30 cellular contexts compared by ENCODE assay signal in genomic region chr20:63451821-63452220, GRCh38. TPM values are rescaled to one million over a fixed set of nuclear protein-coding genes. Genes with fewer than 3 reads are reported as not detected.
"Had no signal": no experiment of that assay in that cellular context is flagged by ENCODE, and none has a peak within 500 bp of the region (broad histone marks: within the 10 kb centered on the region; RNA-seq: fewer than 3 reads in every experiment).

No MANE protein-coding gene starts in this region.

- H3K27me3 ChIP-seq: ovary had no signal

- H3K27ac ChIP-seq: esophagus muscularis mucosa, left lung, ovary, psoas muscle, skin epidermis, spleen, thoracic aorta, tibial nerve, upper lobe of left lung had no signal

- FAIRE-seq: endothelial cell of umbilical vein, frontal cortex, islet of Langerhans, urothelium cell line had no signal

- DNase-seq: effector memory CD4-positive, alpha-beta T cell; head of caudate nucleus; left cardiac atrium; left lung; mesenchymal stem cell; naive thymus-derived CD4-positive, alpha-beta T cell; occipital lobe; ovary; posterior cingulate gyrus; psoas muscle; right cardiac atrium; spleen; stimulated activated CD4-positive, alpha-beta T cell treated with anti-CD3 and anti-CD28 coated beads, Interleukin-4, amount 100 ng/mL, for 4 hours; stimulated activated naive CD8-positive, alpha-beta T cell treated with anti-CD3 and anti-CD28 coated beads, Interleukin-15, Interleukin-2, amounts not matched to agents 100 U/mL and 50 U/mL, for 24 hours had no signal

- H3K27ac Mint-ChIP-seq: mesothelial cell of epicardium; naive thymus-derived CD4-positive, alpha-beta T cell; stimulated activated memory B cell treated with anti-CD40 and anti-IgM and Interleukin-4, amounts not matched to agents 10 μg/mL and 1 μg/mL and 100 μg/mL, for 72 hours had no signal

- H3K36me3 Mint-ChIP-seq: mesothelial cell of epicardium; naive thymus-derived CD4-positive, alpha-beta T cell; stimulated activated memory B cell treated with anti-CD40 and anti-IgM and Interleukin-4, amounts not matched to agents 10 μg/mL and 1 μg/mL and 100 μg/mL, for 72 hours had no signal

- ATAC-seq: left cardiac atrium; left lung; naive thymus-derived CD4-positive, alpha-beta T cell; right cardiac atrium; stimulated activated memory B cell treated with anti-CD40 and anti-IgM and Interleukin-4, amounts not matched to agents 10 μg/mL and 1 μg/mL and 100 μg/mL, for 72 hours; stimulated activated naive CD8-positive, alpha-beta T cell treated with anti-CD3 and anti-CD28 coated beads, Interleukin-15, Interleukin-2, amounts not matched to agents 100 U/mL and 50 U/mL, for 24 hours had no signal

- H3K36me3 ChIP-seq: esophagus muscularis mucosa, left lung, ovary, spleen, thoracic aorta, tibial nerve, upper lobe of left lung had no signal

- H3K4me1 ChIP-seq: psoas muscle had no signal

- H3K4me3 Mint-ChIP-seq: mesothelial cell of epicardium; naive thymus-derived CD4-positive, alpha-beta T cell; nephron; stimulated activated memory B cell treated with anti-CD40 and anti-IgM and Interleukin-4, amounts not matched to agents 10 μg/mL and 1 μg/mL and 100 μg/mL, for 72 hours had no signal

- H3K9me3 Mint-ChIP-seq: mesothelial cell of epicardium; naive thymus-derived CD4-positive, alpha-beta T cell; nephron; stimulated activated memory B cell treated with anti-CD40 and anti-IgM and Interleukin-4, amounts not matched to agents 10 μg/mL and 1 μg/mL and 100 μg/mL, for 72 hours had no signal

- H3K9me3 ChIP-seq: esophagus muscularis mucosa, left lung, ovary, psoas muscle, spleen, thoracic aorta, tibial nerve, upper lobe of left lung had no signal

- H3K4me3 ChIP-seq: esophagus muscularis mucosa, left lung, ovary, psoas muscle, skin epidermis, spleen, thoracic aorta, tibial nerve, upper lobe of left lung had no signal

RNA-seq across cellular contexts. Expression of gene KCNQ2, which starts 20.6 kb away (rescaled TPM):
- total RNA-seq: endothelial cell of umbilical vein, epithelial cell of proximal tubule, left lung, lower leg skin, lung microvascular endothelial cell, ovary, renal cortical epithelial cell, thoracic aorta, tibial nerve had no signal
- polyA plus RNA-seq: endothelial cell of umbilical vein; naive thymus-derived CD4-positive, alpha-beta T cell; ovary had no signal

RNA-seq across cellular contexts. Expression of gene EEF1A2, which starts 47.1 kb away (rescaled TPM):
- total RNA-seq: tibial nerve had no signal
